ENCODE assay signal across 20 cellular contexts in genomic region chrX:30781711-30782444, GRCh38.
A peak's percentile ranks its signal among the peaks of the same experiment; 100 is the strongest.
DNase-seq lines count a peak whose midpoint lies in the region; ATAC-seq, FAIRE-seq and TF ChIP-seq lines count a peak whose summit lies in the region.
"Had no signal": no experiment of that assay in that cellular context is flagged by ENCODE, and none has a peak within 500 bp of the region (broad histone marks: within the 10 kb centered on the region; RNA-seq: fewer than 3 reads in every experiment).

No MANE protein-coding gene starts in this region.

- ATAC-seq in A549 (no peak), PC-3 (no peak), GM19455 (IDR thresholded peaks at IDR 0.05; ENCODE audit: unreplicated experiment) (no peak)

- TF ChIP-seq EP300 in A549 (IDR thresholded peaks at IDR 0.05): no peak

- no peaks in the 10 kb centered on the region for H3K9me3 ChIP-seq in A549
- no peaks in the 10 kb centered on the region for H3K9me3 ChIP-seq in PC-3 (ENCODE audit: low read length)

- H3K9me2 ChIP-seq in PC-3 (replicated peaks; ENCODE audit: low read length): no peaks in the 10 kb centered on the region

- DNase-seq in activated CD8-positive, alpha-beta memory T cell treated with anti-CD3 and anti-CD28 coated beads for 24 hours: peak; percentile 32
- DNase-seq in activated CD8-positive, alpha-beta memory T cell treated with anti-CD3 and anti-CD28 coated beads, Interleukin-2, amount 50 U/mL, for 48 hours: no peak
- DNase-seq in A549 (ENCODE audit: low read depth in 1 of 2, low spot score in 1 of 2) (no peak), PC-3 (peak; percentile 8), kidney tubule cell (ENCODE audit: low spot score) (peak; percentile 2), NCI-H446 (lab: John Stamatoyannopoulos, UW) (no peak), NCI-H2107 (lab: John Stamatoyannopoulos, UW) (no peak)
- DNase-seq: ACHN; CD4-positive, CD25-positive, alpha-beta regulatory T cell; DMS79 treated with DMSO at 0.1 percent for 48 hours; HCEC 1CT; NCI-H1436; NCI-H2081 treated with DMSO at 0.1 percent for 48 hours; NCI-H226; NCI-H526 treated with DMSO at 0.1 percent for 48 hours; PC-9 had no signal

- BruUV-seq in PC-3 (replicated peaks; lab: Mats Ljungman, UMichigan): no TSS peak

- 5% methylated on average over 1 of the region's 1 CpG for WGBS in A549 (ENCODE audit: missing lambda C conversion rate)

- CTCF ChIA-PET in A549 (lab: Yijun Ruan, JAX): interaction anchor here (0.6 kb wide), 1 partner anchor 43 kb away, joined by 3 read pairs; no protein-coding TSS in a partner anchor
- CTCF ChIA-PET in PC-3 (lab: Charles Lee): no interaction called here

- H3F3A ChIP-seq in PC-3 (ENCODE audit: low read length, unreplicated experiment): no peaks in the 10 kb centered on the region

- intact Hi-C loops in PC-3 (cut with micrococcal nuclease): no loop called here

- no peak overlapping the region for H3K4me3 ChIP-seq in A549
- H3K4me3 ChIP-seq in PC-3 (ENCODE audit: low read length): no peak overlapping the region
- H3K4me3 ChIP-seq: PC-9 had no signal

- peaks cover 11% of the 10 kb centered on the region for H3K27me3 ChIP-seq in PC-3 (ENCODE audit: low read length)

- TF ChIP-seq RAD21 in A549 (conservative IDR thresholded peaks at IDR 0.05 in 1 of 2, IDR thresholded peaks at IDR 0.05 in 1 of 2): no peak

- no peak overlapping the region for H3K9ac ChIP-seq in PC-3 (ENCODE audit: low read length)

- no peak overlapping the region for H3K27ac ChIP-seq in A549
- no peak overlapping the region for H3K27ac ChIP-seq in PC-3 (ENCODE audit: low read length)
- H3K27ac ChIP-seq: PC-9 had no signal

- FAIRE-seq in A549 (lab: Jason Lieb, UNC): peak; percentile 77
- FAIRE-seq: G401.6, GM12892, GM19239 had no signal

- POLR2A ChIA-PET in A549 (lab: Yijun Ruan, JAX) (no interaction called here), PC-3 (lab: Charles Lee; ENCODE audit: unreplicated experiment) (no interaction called here)

- H4K20me1 ChIP-seq in PC-3 (ENCODE audit: low read length): no peaks in the 10 kb centered on the region

- H3K4me2 ChIP-seq in A549 (no peak overlapping the region), PC-3 (ENCODE audit: low read length) (no peak overlapping the region)
- H3K4me2 ChIP-seq: PC-9 had no signal

- no peak for TF ChIP-seq POLR2A in A549 (IDR thresholded peaks at IDR 0.05; ENCODE audit: low read length)

- H3K79me2 ChIP-seq in PC-3 (ENCODE audit: low read length): no peaks in the 10 kb centered on the region

- no peaks in the 10 kb centered on the region for H3K36me3 ChIP-seq in PC-3 (ENCODE audit: low read depth, low read length)

- H3K4me1 ChIP-seq in A549: no peaks in the 10 kb centered on the region
- H3K4me1 ChIP-seq in PC-3 (ENCODE audit: insufficient read depth, low read length): no peaks in the 10 kb centered on the region

- no peak overlapping the region for H2AFZ ChIP-seq in PC-3 (ENCODE audit: low read length)
- H2AFZ ChIP-seq: PC-9 had no signal

- TF ChIP-seq CTCF in A549 (IDR thresholded peaks at IDR 0.05) (no peak), PC-3 (conservative IDR thresholded peaks at IDR 0.05; ENCODE audit: low read depth, low read length) (no peak)

TF ChIP-seq in A549, 52 proteins besides CTCF, POLR2A, EP300 and RAD21:
- no peak for TF ChIP-seq FOXS1 (CRISPR knock-in tag; IDR thresholded peaks at IDR 0.05)

Comparison
In these comparisons a context has a peak if more than half of its experiments do, and no peak if none do; other contexts are left out.
1. DNase-seq: peak in activated CD8-positive, alpha-beta memory T cell treated with anti-CD3 and anti-CD28 coated beads for 24 hours (single experiment), PC-3 (single experiment) and kidney tubule cell (single experiment); none in activated CD8-positive, alpha-beta memory T cell treated with anti-CD3 and anti-CD28 coated beads, Interleukin-2, amount 50 U/mL, for 48 hours (single experiment), A549 (0 of 2), NCI-H446 (0 of 2) and NCI-H2107 (single experiment).